10 cellular contexts compared by ENCODE assay signal in the genomic region with DNA sequence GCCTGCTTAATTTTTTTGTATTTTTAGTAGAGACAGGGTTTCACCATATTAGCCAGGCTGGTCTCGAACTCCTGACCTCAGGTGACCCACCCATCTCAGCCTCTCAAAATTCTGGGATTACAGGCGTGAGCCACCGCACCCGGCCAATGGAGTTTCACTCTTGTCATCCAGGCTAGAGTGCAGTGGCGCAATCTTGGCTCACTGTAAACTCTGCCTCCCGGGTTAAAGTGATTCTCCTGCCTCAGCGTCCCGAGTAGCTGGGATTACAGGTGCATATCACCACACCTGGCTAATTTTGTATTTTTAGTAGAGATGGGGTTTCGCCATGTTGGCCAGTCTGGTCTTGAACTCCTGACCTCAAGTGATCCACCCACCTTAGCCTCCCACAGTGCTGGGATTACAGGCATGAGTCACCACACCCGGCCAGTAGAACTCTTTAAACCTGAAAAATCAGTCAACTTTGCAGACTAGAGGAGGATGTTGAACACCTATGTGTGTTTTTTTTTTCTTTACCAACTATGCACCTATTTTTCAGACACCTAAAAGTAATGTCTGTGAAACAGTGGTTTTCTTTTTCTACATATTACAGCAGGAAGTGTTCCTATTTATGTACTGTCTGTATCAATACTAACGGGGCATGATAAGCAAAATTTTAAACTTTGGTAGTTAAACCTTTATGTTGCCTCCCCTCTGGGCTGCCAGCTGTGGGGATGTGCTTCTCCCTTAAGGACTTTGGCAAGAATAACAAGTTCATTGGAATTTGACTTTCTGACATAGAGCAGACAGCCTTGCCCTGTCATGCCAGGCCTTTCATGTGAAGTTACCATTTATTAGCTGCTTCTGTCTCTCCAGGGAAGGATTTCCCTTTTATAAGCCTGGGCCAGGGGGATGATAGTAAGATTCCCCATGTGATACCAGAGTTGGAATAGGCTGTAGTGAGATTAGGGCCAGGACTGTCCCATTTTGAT. TPM values are rescaled to one million over a fixed set of nuclear protein-coding genes. Genes with fewer than 3 reads are reported as not detected.
DNase-seq lines count a peak whose midpoint lies in the region; ATAC-seq and TF ChIP-seq lines count a peak whose summit lies in the region.
"Had no signal": no experiment of that assay in that cellular context is flagged by ENCODE, and none has a peak within 500 bp of the region (broad histone marks: within the 10 kb centered on the region; RNA-seq: fewer than 3 reads in every experiment).

No MANE protein-coding gene starts in this region.

- POLR2A ChIA-PET in activated CD8-positive, alpha-beta T cell treated with anti-CD3 and anti-CD28 coated beads, Interleukin-2, amount 10 ng/mL, durations not matched to agents 7 days and 5 days (lab: Charles Lee): interaction anchor here (4.3 kb wide), 1 partner anchor 8 kb away, joined by 28 read pairs; the partner anchor contains the start of gene ARIH2

- no peak for TF ChIP-seq CTCF in cardiac muscle cell (IDR thresholded peaks at IDR 0.05; ENCODE audit: low read depth, low read length)

- H3K9me3 ChIP-seq in cardiac muscle cell (ENCODE audit: low read depth) (no peaks in the 10 kb centered on the region), skeletal muscle satellite cell (replicated peaks; ENCODE audit: low read length) (no peaks in the 10 kb centered on the region)

- DNase-seq in T-helper 1 cell (no peak), cardiac muscle cell (ENCODE audit: low read depth in 1 of 2, low spot score in 1 of 2) (peak; percentile 22 to 47), D341Med (ENCODE audit: low spot score) (no peak)
- DNase-seq in activated CD8-positive, alpha-beta T cell treated with anti-CD3 and anti-CD28 coated beads, Interleukin-2, amount 10 ng/mL, durations not matched to agents 7 days and 5 days: no peak
- DNase-seq in effector CD4-positive, alpha-beta T cell: no peak
- DNase-seq: midbrain; NK-92 treated with Interleukin-12 subunit alpha and Interleukin-12 subunit beta, amount 100 ng/mL, for 24 hours had no signal

- H3K4me2 ChIP-seq in skeletal muscle satellite cell (ENCODE audit: low read length): peak overlapping the region; percentile 36

- peaks cover 46% of the 10 kb centered on the region for H3K36me3 Mint-ChIP-seq in T-helper 1 cell treated with Interleukin-12 subunit alpha and Interleukin-12 subunit beta and Interleukin-4 antibody, amounts not matched to agents 30 μg/mL and 1 μg/mL, for 36 hours (ENCODE audit: low read depth)
- peaks cover 57% of the 10 kb centered on the region for H3K36me3 Mint-ChIP-seq in activated CD8-positive, alpha-beta T cell treated with anti-CD3 and anti-CD28 coated beads, Interleukin-2, amount 10 ng/mL, durations not matched to agents 7 days and 5 days (ENCODE audit: low read depth)

- no peak for ATAC-seq in activated CD8-positive, alpha-beta T cell treated with anti-CD3 and anti-CD28 coated beads, Interleukin-2, amount 10 ng/mL, durations not matched to agents 7 days and 5 days
- no peak for ATAC-seq in HG02870 (IDR thresholded peaks at IDR 0.05; ENCODE audit: unreplicated experiment)

- H3K4me3 ChIP-seq in cardiac muscle cell: no peak overlapping the region
- H3K4me3 ChIP-seq in skeletal muscle satellite cell (ENCODE audit: low read length): no peak overlapping the region

- H3K4me3 Mint-ChIP-seq in T-helper 1 cell treated with Interleukin-12 subunit alpha and Interleukin-12 subunit beta and Interleukin-4 antibody, amounts not matched to agents 30 μg/mL and 1 μg/mL, for 36 hours: peak overlapping the region; percentile 63
- no peak overlapping the region for H3K4me3 Mint-ChIP-seq in activated CD8-positive, alpha-beta T cell treated with anti-CD3 and anti-CD28 coated beads, Interleukin-2, amount 10 ng/mL, durations not matched to agents 7 days and 5 days

- H3K4me1 Mint-ChIP-seq in T-helper 1 cell treated with Interleukin-12 subunit alpha and Interleukin-12 subunit beta and Interleukin-4 antibody, amounts not matched to agents 30 μg/mL and 1 μg/mL, for 36 hours (ENCODE audit: low read depth): peaks cover 52% of the 10 kb centered on the region
- peaks cover 63% of the 10 kb centered on the region for H3K4me1 Mint-ChIP-seq in activated CD8-positive, alpha-beta T cell treated with anti-CD3 and anti-CD28 coated beads, Interleukin-2, amount 10 ng/mL, durations not matched to agents 7 days and 5 days (ENCODE audit: low read depth)

- CTCF ChIA-PET in activated CD8-positive, alpha-beta T cell treated with anti-CD3 and anti-CD28 coated beads, Interleukin-2, amount 10 ng/mL, durations not matched to agents 7 days and 5 days (lab: Charles Lee): no interaction called here

- H3K4me1 ChIP-seq in cardiac muscle cell (ENCODE audit: low read depth): peaks cover 8% of the 10 kb centered on the region
- peaks cover 36% of the 10 kb centered on the region for H3K4me1 ChIP-seq in skeletal muscle satellite cell (ENCODE audit: control insufficient read depth, insufficient read depth, low read length)

- peaks cover 20% of the 10 kb centered on the region for H3K36me3 ChIP-seq in cardiac muscle cell
- H3K36me3 ChIP-seq in skeletal muscle satellite cell (ENCODE audit: insufficient read depth, low read length): peaks cover 28% of the 10 kb centered on the region

- no peak overlapping the region for H3K9ac ChIP-seq in skeletal muscle satellite cell (ENCODE audit: low read depth, low read length)

- no peaks in the 10 kb centered on the region for H3K27me3 ChIP-seq in cardiac muscle cell
- H3K27me3 ChIP-seq in skeletal muscle satellite cell (ENCODE audit: control insufficient read depth, insufficient read depth, low read length): no peaks in the 10 kb centered on the region

- no peaks in the 10 kb centered on the region for H3K9me3 Mint-ChIP-seq in T-helper 1 cell treated with Interleukin-12 subunit alpha and Interleukin-12 subunit beta and Interleukin-4 antibody, amounts not matched to agents 30 μg/mL and 1 μg/mL, for 36 hours
- H3K9me3 Mint-ChIP-seq in activated CD8-positive, alpha-beta T cell treated with anti-CD3 and anti-CD28 coated beads, Interleukin-2, amount 10 ng/mL, durations not matched to agents 7 days and 5 days (ENCODE audit: insufficient read depth): no peaks in the 10 kb centered on the region

- peak overlapping the region; percentile 73 for H3K27ac ChIP-seq in cardiac muscle cell

- peak overlapping the region; percentile 79 for H3K27ac Mint-ChIP-seq in T-helper 1 cell treated with Interleukin-12 subunit alpha and Interleukin-12 subunit beta and Interleukin-4 antibody, amounts not matched to agents 30 μg/mL and 1 μg/mL, for 36 hours
- H3K27ac Mint-ChIP-seq in activated CD8-positive, alpha-beta T cell treated with anti-CD3 and anti-CD28 coated beads, Interleukin-2, amount 10 ng/mL, durations not matched to agents 7 days and 5 days: peak overlapping the region; percentile 40

- H3K27me3 Mint-ChIP-seq in T-helper 1 cell treated with Interleukin-12 subunit alpha and Interleukin-12 subunit beta and Interleukin-4 antibody, amounts not matched to agents 30 μg/mL and 1 μg/mL, for 36 hours (ENCODE audit: low read depth): no peaks in the 10 kb centered on the region
- no peaks in the 10 kb centered on the region for H3K27me3 Mint-ChIP-seq in activated CD8-positive, alpha-beta T cell treated with anti-CD3 and anti-CD28 coated beads, Interleukin-2, amount 10 ng/mL, durations not matched to agents 7 days and 5 days (ENCODE audit: low read depth)

RNA-seq across cellular contexts. Expression of gene ARIH2, which starts 8.1 kb away (rescaled TPM):
- total RNA-seq in activated CD8-positive, alpha-beta T cell treated with anti-CD3 and anti-CD28 coated beads, Interleukin-2, amount 10 ng/mL, durations not matched to agents 7 days and 5 days: 100 to 1,000 TPM; 102 to 112 TPM
- 89.3 and 116 TPM in 2 replicates for total RNA-seq in cardiac muscle cell
- polyA plus RNA-seq in cardiac muscle cell: 78.1 and 78.6 TPM in 2 replicates
- total RNA-seq in skeletal muscle satellite cell (2012; rRNA removed): 43.5 and 70.5 TPM in 2 replicates

RNA-seq across cellular contexts. Expression of gene SLC25A20, which starts 28.0 kb away (rescaled TPM):
- total RNA-seq in activated CD8-positive, alpha-beta T cell treated with anti-CD3 and anti-CD28 coated beads, Interleukin-2, amount 10 ng/mL, durations not matched to agents 7 days and 5 days: 10 to 100 TPM; 29.9 to 33.1 TPM
- total RNA-seq in cardiac muscle cell: 20.9 and 25.1 TPM in 2 replicates
- 24.0 and 28.2 TPM in 2 replicates for polyA plus RNA-seq in cardiac muscle cell
- total RNA-seq in skeletal muscle satellite cell (2012; rRNA removed): 14.4 and 18.1 TPM in 2 replicates

Comparison
In these comparisons a context has a peak if more than half of its experiments do, and no peak if none do; other contexts are left out.
1. DNase-seq: peak in cardiac muscle cell (2 of 2); none in T-helper 1 cell (0 of 5), activated CD8-positive, alpha-beta T cell treated with anti-CD3 and anti-CD28 coated beads, Interleukin-2, amount 10 ng/mL, durations not matched to agents 7 days and 5 days (single experiment), D341Med (single experiment) and effector CD4-positive, alpha-beta T cell (single experiment).